In the genomic region with DNA sequence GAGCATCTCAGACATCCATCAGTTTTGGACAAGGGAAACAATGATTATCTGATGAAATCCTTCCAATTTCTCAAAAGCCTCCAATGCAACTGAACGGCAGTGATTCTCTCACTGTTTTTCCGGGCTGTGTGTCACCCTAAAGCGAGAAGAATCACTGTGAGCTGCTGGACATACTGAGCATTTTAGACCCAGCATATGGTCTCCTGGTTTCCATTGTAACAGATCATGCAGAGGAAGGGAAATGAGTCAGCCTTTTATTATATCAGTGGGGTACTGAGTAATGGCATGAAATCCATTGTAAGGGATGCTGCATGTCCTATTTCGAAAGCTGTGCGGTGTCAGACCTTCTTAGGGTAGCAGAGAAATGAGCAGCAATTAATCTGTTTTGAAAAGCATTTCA, we compare ENCODE assay signal across 22 cellular contexts.
A peak's percentile ranks its signal among the peaks of the same experiment; 100 is the strongest.
DNase-seq lines count a peak whose midpoint lies in the region; ATAC-seq and TF ChIP-seq lines count a peak whose summit lies in the region.
"Had no signal": no experiment of that assay in that cellular context is flagged by ENCODE, and none has a peak within 500 bp of the region (broad histone marks: within the 10 kb centered on the region; RNA-seq: fewer than 3 reads in every experiment).

No MANE protein-coding gene starts in this region.

- no peaks in the 10 kb centered on the region for H3K9me3 ChIP-seq in Karpas-422 (ENCODE audit: low read length)
- no peaks in the 10 kb centered on the region for H3K9me3 ChIP-seq in smooth muscle cell (replicated peaks; ENCODE audit: low read depth)
- no peaks in the 10 kb centered on the region for H3K9me3 ChIP-seq in left lung
- H3K9me3 ChIP-seq: right atrium auricular region, SJCRH30, testis had no signal

- 70% methylated on average over 5 of the region's 5 CpGs for WGBS in smooth muscle cell (ENCODE audit: low lambda C conversion rate)

- H4K20me1 ChIP-seq in Karpas-422 (ENCODE audit: insufficient read depth, low read depth, low read length) (no peaks in the 10 kb centered on the region), smooth muscle cell (ENCODE audit: low read depth) (no peaks in the 10 kb centered on the region)

- H3K4me2 ChIP-seq in Karpas-422 (ENCODE audit: low read depth, low read length, poor library complexity, severe bottlenecking) (peak overlapping the region; percentile 24), smooth muscle cell (no peak overlapping the region)

- intact Hi-C loops in left lung (cut with DNase I): no loop called here

- H3F3A ChIP-seq in smooth muscle cell (ENCODE audit: low read depth): no peaks in the 10 kb centered on the region

- H3K79me2 ChIP-seq in Karpas-422 (ENCODE audit: low read length) (no peaks in the 10 kb centered on the region), smooth muscle cell (ENCODE audit: low read depth) (no peaks in the 10 kb centered on the region)

- DNase-seq in Karpas-422: no peak
- peak; percentile 57 for DNase-seq in RPMI7951 (ENCODE audit: low read depth)
- DNase-seq in fibroblast of peridontal ligament (ENCODE audit: extremely low read depth): peak; percentile 5
- DNase-seq in renal cortical epithelial cell (ENCODE audit: low read depth): peak; percentile 57
- DNase-seq in smooth muscle cell (lab: John Stamatoyannopoulos, UW; ENCODE audit: unreplicated experiment): no peak
- DNase-seq in SW 1271 (lab: John Stamatoyannopoulos, UW): no peak
- DNase-seq in left lung: no peak
- DNase-seq: activated CD4-positive, CD25-positive, alpha-beta regulatory T cell; activated CD8-positive, alpha-beta T cell treated with anti-CD3 and anti-CD28 coated beads, Interleukin-2, amount 10 ng/mL, durations not matched to agents 7 days and 5 days; activated T-cell treated with anti-CD3 and anti-CD28 coated beads, Interleukin-2, amount 50 U/mL, for 4 hours; brain microvascular endothelial cell; CD8-positive, alpha-beta memory T cell; DMS53; glutamatergic neuron; IMR-90; left ventricle myocardium superior; MM.1S; NCI-H2107; NCI-H524; SJCRH30; testis had no signal

- H3K9me2 ChIP-seq in Karpas-422 (replicated peaks; ENCODE audit: insufficient read depth, low read length): no peaks in the 10 kb centered on the region

- H3K27me3 ChIP-seq in Karpas-422 (ENCODE audit: low read length): no peaks in the 10 kb centered on the region
- peaks cover 3% of the 10 kb centered on the region for H3K27me3 ChIP-seq in smooth muscle cell (ENCODE audit: low read depth)
- no peaks in the 10 kb centered on the region for H3K27me3 ChIP-seq in left lung
- H3K27me3 ChIP-seq: brain microvascular endothelial cell, right atrium auricular region, SJCRH30, testis had no signal

- H3K9ac ChIP-seq in Karpas-422 (ENCODE audit: low read length) (no peak overlapping the region), smooth muscle cell (ENCODE audit: low read depth) (no peak overlapping the region)

- no peak overlapping the region for H3K4me3 ChIP-seq in Karpas-422 (ENCODE audit: low read length)
- H3K4me3 ChIP-seq in smooth muscle cell: no peak overlapping the region
- H3K4me3 ChIP-seq in left lung: no peak overlapping the region
- H3K4me3 ChIP-seq: right atrium auricular region, SJCRH30, testis had no signal

- H3K4me1 ChIP-seq in Karpas-422 (ENCODE audit: low read length): peaks cover 8% of the 10 kb centered on the region
- H3K4me1 ChIP-seq in smooth muscle cell (ENCODE audit: low read depth): no peaks in the 10 kb centered on the region
- H3K4me1 ChIP-seq in left lung: no peaks in the 10 kb centered on the region
- H3K4me1 ChIP-seq: right atrium auricular region, SJCRH30, testis had no signal

- H3K27ac ChIP-seq in Karpas-422 (ENCODE audit: low read length) (no peak overlapping the region), smooth muscle cell (ENCODE audit: low read depth) (no peak overlapping the region), left lung (no peak overlapping the region)
- H3K27ac ChIP-seq: brain microvascular endothelial cell, right atrium auricular region, SJCRH30, testis had no signal

- no peak for TF ChIP-seq CTCF in smooth muscle cell (IDR thresholded peaks at IDR 0.05; ENCODE audit: borderline replicate concordance, insufficient read depth, poor library complexity, severe bottlenecking)
- TF ChIP-seq CTCF in left lung (IDR thresholded peaks at IDR 0.05): no peak

- H3K36me3 ChIP-seq in Karpas-422 (ENCODE audit: insufficient read depth, low read length) (no peaks in the 10 kb centered on the region), smooth muscle cell (ENCODE audit: low read depth) (no peaks in the 10 kb centered on the region), left lung (no peaks in the 10 kb centered on the region)
- H3K36me3 ChIP-seq: brain microvascular endothelial cell, right atrium auricular region, SJCRH30 had no signal

- H2AFZ ChIP-seq in Karpas-422 (ENCODE audit: low read length) (0 out of 2 replicates have a peak overlapping the region, but pooled peaks have one; percentile 20), smooth muscle cell (ENCODE audit: low read depth) (no peak overlapping the region)

- no peak for ATAC-seq in left lung
- ATAC-seq: activated CD8-positive, alpha-beta T cell treated with anti-CD3 and anti-CD28 coated beads, Interleukin-2, amount 10 ng/mL, durations not matched to agents 7 days and 5 days; activated T-cell treated with anti-CD3 and anti-CD28 coated beads, Interleukin-2, amount 50 U/mL, for 4 hours; left ventricle myocardium superior had no signal

Comparison
In these comparisons a context has a peak if more than half of its experiments do, and no peak if none do; other contexts are left out.
1. DNase-seq: peak in RPMI7951 (single experiment), fibroblast of peridontal ligament (single experiment) and renal cortical epithelial cell (single experiment); none in Karpas-422 (single experiment), smooth muscle cell (single experiment), SW 1271 (0 of 2) and left lung (0 of 2).